27 cellular contexts compared by ENCODE assay signal in the genomic region with DNA sequence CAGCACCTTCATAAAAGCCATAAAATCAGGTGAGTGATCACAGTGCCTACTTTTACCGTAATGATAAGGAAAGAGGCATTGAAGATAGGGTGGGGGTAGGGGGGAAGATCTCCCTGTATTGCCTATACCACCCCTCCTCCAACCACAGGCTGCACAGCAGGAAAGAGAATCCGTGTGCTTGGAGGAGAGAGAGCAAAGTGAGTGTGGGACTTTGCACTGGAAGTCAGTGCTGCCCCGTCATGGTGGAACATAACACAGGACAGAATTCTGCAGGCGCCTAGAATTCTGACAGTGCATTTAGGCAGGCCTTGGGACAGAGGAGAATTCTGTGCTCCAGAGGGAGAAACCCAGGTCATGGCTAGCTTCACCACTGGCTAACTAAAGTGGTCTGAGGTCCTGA.
"Had no signal": no experiment of that assay in that cellular context is flagged by ENCODE, and none has a peak within 500 bp of the region (broad histone marks: within the 10 kb centered on the region; RNA-seq: fewer than 3 reads in every experiment).

No MANE protein-coding gene starts in this region.

- H3K27me3 ChIP-seq: breast epithelium, ovary, testis, transverse colon had no signal

- ATAC-seq: activated naive CD8-positive, alpha-beta T cell treated with anti-CD3 and anti-CD28 coated beads, Interleukin-2, amount 50 U/mL, for 24 hours; activated T-helper 17 cell treated with anti-CD3 and anti-CD28 coated beads, Interleukin-2, amount 50 U/mL, for 72 hours; esophagus mucosa; left ventricle myocardium superior; T-helper 17 cell had no signal

- H3K4me3 ChIP-seq: breast epithelium, ovary, prostate gland, testis, transverse colon had no signal

- H3K36me3 ChIP-seq: breast epithelium, ovary, prostate gland, transverse colon, WERI-Rb-1 had no signal

- H3K9me3 ChIP-seq: breast epithelium, ovary, prostate gland, testis, transverse colon had no signal

- DNase-seq: activated CD4-positive, alpha-beta memory T cell treated with anti-CD3 and anti-CD28 coated beads for 36 hours; activated CD4-positive, alpha-beta T cell treated with anti-CD3 and anti-CD28 coated beads, Interleukin-2, amount 10 ng/mL, durations not matched to agents 24 days and 14 days; activated CD4-positive, CD25-positive, alpha-beta regulatory T cell treated with anti-CD3 and anti-CD28 coated beads, Interleukin-2, amount 50 U/mL, for 72 hours; activated CD8-positive, alpha-beta memory T cell treated with anti-CD3 and anti-CD28 coated beads, Interleukin-2, amount 50 U/mL, for 4 hours; activated gamma-delta T cell treated with Interleukin-2 at 50 U/mL for 16 hours; activated naive CD8-positive, alpha-beta T cell treated with anti-CD3 and anti-CD28 coated beads, Interleukin-2, amount 50 U/mL, for 24 hours; activated T-cell treated with anti-CD3 and anti-CD28 coated beads, Interleukin-2, amount 50 U/mL, for 24 hours; amygdala; central memory CD4-positive, alpha-beta T cell; foreskin fibroblast; head of caudate nucleus; kidney glomerular epithelial cell; left ventricle myocardium superior; mammary epithelial cell; ovary; stimulated activated CD4-positive, alpha-beta T cell treated with anti-CD3 and anti-CD28 coated beads, Interleukin-15, amount 100 ng/mL, for 24 hours; stimulated activated CD4-positive, alpha-beta T cell treated with anti-CD3 and anti-CD28 coated beads, Interleukin-2, amount 100 ng/mL, for 24 hours; stimulated activated naive CD4-positive, alpha-beta T cell; T-helper 17 cell; T1000; testis; transverse colon; WERI-Rb-1 had no signal

- H3K27ac ChIP-seq: breast epithelium, ovary, prostate gland, testis, transverse colon, WERI-Rb-1 had no signal

- H3K4me1 ChIP-seq: breast epithelium, prostate gland, testis, transverse colon had no signal
